ENCODE assay signal across 25 cellular contexts in the genomic region with DNA sequence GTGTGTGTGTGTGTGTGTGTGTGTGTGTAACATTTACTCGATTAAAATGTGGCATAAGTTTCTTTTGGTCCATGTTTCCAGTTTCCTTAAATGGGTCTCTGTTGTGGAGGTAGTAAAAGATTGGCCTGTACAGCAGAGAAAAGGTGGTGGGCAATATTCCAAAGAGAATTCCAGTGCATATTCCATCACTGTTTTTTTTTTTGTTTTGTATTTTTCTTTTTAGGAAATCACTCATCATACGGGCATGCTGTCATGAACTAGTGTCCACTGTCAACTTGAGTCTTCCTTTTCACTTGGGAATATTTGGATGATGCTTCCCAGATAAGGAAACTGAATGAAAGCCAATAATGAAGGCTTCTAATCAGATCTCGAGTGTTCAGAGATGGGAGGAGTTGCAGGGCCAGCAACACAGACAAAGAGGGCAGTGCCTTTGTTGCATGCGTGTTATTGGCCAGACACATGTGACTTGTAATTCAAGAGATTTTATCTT.
"Had no signal": no experiment of that assay in that cellular context is flagged by ENCODE, and none has a peak within 500 bp of the region (broad histone marks: within the 10 kb centered on the region; RNA-seq: fewer than 3 reads in every experiment).

No MANE protein-coding gene starts in this region.

- ATAC-seq: effector memory CD8-positive, alpha-beta T cell; heart right ventricle; left cardiac atrium; left lung; naive thymus-derived CD4-positive, alpha-beta T cell; pancreas had no signal

- H3K4me3 ChIP-seq: esophagus squamous epithelium, heart right ventricle, left lung, pancreas, right atrium auricular region, sigmoid colon, stomach, thyroid gland had no signal

- H3K27ac ChIP-seq: esophagus squamous epithelium, heart right ventricle, left lung, neutrophil, pancreas, sigmoid colon, stomach, thyroid gland had no signal

- FAIRE-seq: endometrium, islet of Langerhans, pancreas had no signal

- H3K4me1 ChIP-seq: esophagus squamous epithelium, heart right ventricle, left lung, pancreas, right atrium auricular region, sigmoid colon, stomach had no signal

- H3K27me3 ChIP-seq: esophagus squamous epithelium, heart right ventricle, left lung, neutrophil, right atrium auricular region, sigmoid colon, stomach, thyroid gland had no signal

- H3K36me3 ChIP-seq: esophagus squamous epithelium, heart right ventricle, left lung, neutrophil, pancreas, right atrium auricular region, sigmoid colon, stomach, thyroid gland had no signal

- H3K9me3 ChIP-seq: esophagus squamous epithelium, heart right ventricle, left lung, neutrophil, pancreas, right atrium auricular region, sigmoid colon, stomach, thyroid gland had no signal

- DNase-seq: dermis blood vessel endothelial cell; effector memory CD8-positive, alpha-beta T cell; erythroblast; esophagus squamous epithelium; foreskin melanocyte; glutamatergic neuron; heart right ventricle; hippocampal formation; left cardiac atrium; left lung; mammary epithelial cell; mesendoderm; midbrain; naive thymus-derived CD4-positive, alpha-beta T cell; pancreas; sigmoid colon; stimulated activated CD4-positive, alpha-beta T cell treated with anti-CD3 and anti-CD28 coated beads, Interleukin-2, amount 100 ng/mL, for 24 hours; stimulated activated CD4-positive, alpha-beta T cell treated with anti-CD3 and anti-CD28 coated beads, Interleukin-4, amount 100 ng/mL, for 24 hours; stimulated activated naive CD4-positive, alpha-beta T cell treated with Interleukin-2 at 50 U/mL for 16 hours; stomach had no signal
